ENCODE assay signal across 22 cellular contexts in the genomic region with DNA sequence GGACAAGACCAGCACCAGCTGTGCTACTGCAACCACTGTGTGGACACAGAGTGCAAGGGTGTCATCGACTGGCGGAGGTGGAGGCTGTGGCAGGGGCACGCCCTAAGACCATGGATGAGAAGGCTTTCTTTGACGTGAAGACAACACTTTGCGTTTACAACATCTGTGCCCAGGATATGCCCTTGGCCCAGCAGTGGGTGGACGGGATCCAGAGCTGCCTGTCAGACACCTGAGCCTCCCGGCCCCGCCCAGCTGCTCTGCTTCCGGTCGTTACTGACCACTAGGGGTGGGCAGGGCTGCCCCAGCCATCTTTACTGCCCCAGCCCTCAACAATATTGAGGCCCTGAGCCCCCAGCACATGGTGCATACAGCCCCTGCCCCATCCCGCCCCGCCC. TPM values are rescaled to one million over a fixed set of nuclear protein-coding genes. Genes with fewer than 3 reads are reported as not detected.
DNase-seq lines count a peak whose midpoint lies in the region; ATAC-seq, FAIRE-seq and TF ChIP-seq lines count a peak whose summit lies in the region.
"Had no signal": no experiment of that assay in that cellular context is flagged by ENCODE, and none has a peak within 500 bp of the region (broad histone marks: within the 10 kb centered on the region; RNA-seq: fewer than 3 reads in every experiment).

No MANE protein-coding gene starts in this region.

- DNase-seq in heart right ventricle (no peak), Right ventricle myocardium inferior (ENCODE audit: missing footprints) (no peak), endodermal cell (no peak), psoas muscle (peak; percentile 56 to 90), urothelium cell line (ENCODE audit: low spot score) (no peak), NCI-H524 (lab: John Stamatoyannopoulos, UW) (no peak)
- DNase-seq: CD8-positive, alpha-beta memory T cell; IMR-90; Kasumi-1; NCI-H1105; NCI-H1694 treated with DMSO at 0.1 percent for 48 hours; NCI-H226; NCI-H69; PC-3 had no signal

- peaks cover 18% of the 10 kb centered on the region for H3K4me1 Mint-ChIP-seq in endodermal cell
- H3K4me1 Mint-ChIP-seq: CD8-positive, alpha-beta memory T cell had no signal

- H3K27ac Mint-ChIP-seq in endodermal cell = no peak overlapping the region
- H3K27ac Mint-ChIP-seq: CD8-positive, alpha-beta memory T cell had no signal

- H3K36me3 ChIP-seq in heart right ventricle (no peaks in the 10 kb centered on the region), endodermal cell (ENCODE audit: control insufficient read depth, insufficient read depth, low read length) (no peaks in the 10 kb centered on the region), psoas muscle (ENCODE audit: insufficient read depth in 1 of 2, low read depth in 1 of 2) (no peaks in the 10 kb centered on the region)
- H3K36me3 ChIP-seq: BLaER1 treated with 17β-estradiol and CSF1 and Interleukin-3, amounts not matched to agents 10 nM and 100 nM had no signal

- H3K4me1 ChIP-seq in heart right ventricle (peaks cover 16 to 63% (median 48%) of the 10 kb centered on the region in 9 donors), endodermal cell (ENCODE audit: control insufficient read depth, insufficient read depth, low read length) (peaks cover 10% of the 10 kb centered on the region), psoas muscle (peaks cover 30% of the 10 kb centered on the region)
- H3K4me1 ChIP-seq: A549 had no signal

- H3K9ac ChIP-seq in endodermal cell (ENCODE audit: extremely low read depth, low read length, poor library complexity, severe bottlenecking) = no peak overlapping the region
- H3K9ac ChIP-seq: BLaER1 treated with 17β-estradiol and CSF1 and Interleukin-3, amounts not matched to agents 10 nM and 100 nM had no signal

- TF ChIP-seq CTCF in heart right ventricle (IDR thresholded peaks at IDR 0.05) (no peak), endodermal cell (conservative IDR thresholded peaks at IDR 0.05) (peak; percentile 38), psoas muscle (IDR thresholded peaks at IDR 0.05) (no peak)

- peak in 1 of 8 donors; percentile 25 for ATAC-seq in heart right ventricle
- ATAC-seq in Right ventricle myocardium inferior = no peak
- ATAC-seq in psoas muscle = peak; percentile 58 to 79 (median 75)
- no peak for ATAC-seq in HG02623 (IDR thresholded peaks at IDR 0.05; ENCODE audit: unreplicated experiment)
- ATAC-seq in GM21447 (IDR thresholded peaks at IDR 0.05; ENCODE audit: unreplicated experiment) = no peak

- H3K4me3 ChIP-seq in heart right ventricle = no peak overlapping the region
- no peak overlapping the region for H3K4me3 ChIP-seq in endodermal cell (ENCODE audit: low read length)
- H3K4me3 ChIP-seq in psoas muscle = no peak overlapping the region
- H3K4me3 ChIP-seq: A549; BLaER1 treated with 17β-estradiol and CSF1 and Interleukin-3, amounts not matched to agents 10 nM and 100 nM had no signal

- H3K9me3 ChIP-seq in heart right ventricle (no peaks in the 10 kb centered on the region), endodermal cell (ENCODE audit: control insufficient read depth, low read length) (no peaks in the 10 kb centered on the region), psoas muscle (no peaks in the 10 kb centered on the region)
- H3K9me3 ChIP-seq: A549; BLaER1 treated with 17β-estradiol and CSF1 and Interleukin-3, amounts not matched to agents 10 nM and 100 nM had no signal

- peaks cover 2% of the 10 kb centered on the region for H3K27me3 Mint-ChIP-seq in endodermal cell (ENCODE audit: insufficient read depth)

- intact Hi-C loops in heart right ventricle (cut with DNase I) = loop anchor here in 1 of 10 donors (5.0 kb wide), 1 partner anchor 88 kb away; no protein-coding TSS in a partner anchor
- intact Hi-C loops in Right ventricle myocardium inferior (cut with DNase I) = loop anchor here (5.0 kb wide), 1 partner anchor 88 kb away; no protein-coding TSS in a partner anchor
- intact Hi-C loops in psoas muscle (cut with DNase I) = no loop called here

- no peaks in the 10 kb centered on the region for H3K36me3 Mint-ChIP-seq in endodermal cell (ENCODE audit: low read depth)
- H3K36me3 Mint-ChIP-seq: CD8-positive, alpha-beta memory T cell had no signal

- H3K27ac ChIP-seq in heart right ventricle = peak overlapping the region; percentile 76 to 94 (median 87)
- no peak overlapping the region for H3K27ac ChIP-seq in endodermal cell (ENCODE audit: low read depth, low read length)
- H3K27ac ChIP-seq in psoas muscle = peak overlapping the region; percentile 59
- H3K27ac ChIP-seq: A549; BLaER1 treated with 17β-estradiol and CSF1 and Interleukin-3, amounts not matched to agents 10 nM and 100 nM had no signal

- H3K9me3 Mint-ChIP-seq in endodermal cell = no peaks in the 10 kb centered on the region
- H3K9me3 Mint-ChIP-seq: CD8-positive, alpha-beta memory T cell had no signal

- H3K4me3 Mint-ChIP-seq in endodermal cell = no peak overlapping the region
- H3K4me3 Mint-ChIP-seq: CD8-positive, alpha-beta memory T cell had no signal

- H3K27me3 ChIP-seq in heart right ventricle (no peaks in the 10 kb centered on the region), endodermal cell (ENCODE audit: control insufficient read depth, insufficient read depth, low read length, poor library complexity, severe bottlenecking) (no peaks in the 10 kb centered on the region), psoas muscle (ENCODE audit: insufficient read depth in 3 of 3, low read length in 2 of 3) (peaks cover 0 to 4% (median 0%) of the 10 kb centered on the region in 3 donors)

- peak; percentile 63 for FAIRE-seq in urothelium cell line (lab: Jason Lieb, UNC)
- FAIRE-seq: A549, H54 had no signal

- 59 to 64% methylated on average over 12 of the region's 12 CpGs for WGBS in heart right ventricle, 2 donors
- WGBS in endodermal cell (ENCODE audit: insufficient coverage in 1 of 2, insufficient read length in 1 of 2), 2 experiments = 82 to 87% methylated on average over 6 to 12 of the region's 12 CpGs
- 23 to 41% (median 37%) methylated on average over 12 of the region's 12 CpGs for WGBS in psoas muscle, 3 donors

RNA-seq across cellular contexts. Expression of a gene that starts 21.4 kb away (rescaled TPM):
- total RNA-seq in heart right ventricle (1,000 to 10,000 TPM in 1 of 10 donors, 100 to 1,000 TPM in 5, 10 to 100 TPM in 1, 1 to 10 TPM in 3; 1.1 to 4,616 (median 291) TPM), Right ventricle myocardium inferior (5.1 TPM), endodermal cell (10 to 100 TPM; 45.8 to 51.9 TPM), psoas muscle (under 1 TPM in 1 of 4 donors, not detected in 3; 0.39 TPM)
- polyA plus RNA-seq in heart right ventricle (over 10,000 TPM in 1 of 2 donors, 10 to 100 TPM in 1; 46.2 to 15,996 TPM), psoas muscle (1 to 10 TPM in 1 of 3 donors, under 1 TPM in 1, not detected in 1; 0.37 to 1.6 TPM)
- 110 TPM for polyA plus RNA-seq in endodermal cell (2013, experiment 1 of 2)
- 184 TPM for polyA plus RNA-seq in endodermal cell (2013, experiment 2 of 2)
- total RNA-seq: CD8-positive, alpha-beta memory T cell; G401; HT-29; IMR-90; PC-3; SK-MEL-5 had no signal
- polyA plus RNA-seq: CD8-positive, alpha-beta memory T cell; IMR-90 had no signal

RNA-seq across cellular contexts. Expression of a gene that starts 32.6 kb away (rescaled TPM):
- total RNA-seq in heart right ventricle = 1,000 to 10,000 TPM in 2 of 10 donors, 100 to 1,000 TPM in 5, 10 to 100 TPM in 2, 1 to 10 TPM in 1; 5.8 to 2,762 (median 663) TPM
- polyA plus RNA-seq in heart right ventricle = 1,000 to 10,000 TPM in 1 of 2 donors, 10 to 100 TPM in 1; 16.4 to 2,201 TPM
- 8.2 TPM for total RNA-seq in Right ventricle myocardium inferior
- not detected for total RNA-seq in endodermal cell
- polyA plus RNA-seq in endodermal cell (2013, experiment 1 of 2) = 1.6 TPM
- 3.4 TPM for polyA plus RNA-seq in endodermal cell (2013, experiment 2 of 2)
- total RNA-seq in psoas muscle = 1 to 10 TPM in 2 of 4 donors, under 1 TPM in 2; 0.28 to 2.1 (median 0.92) TPM
- polyA plus RNA-seq in psoas muscle = 1 to 10 TPM in 1 of 3 donors, under 1 TPM in 2; 0.08 to 3.6 (median 0.13) TPM
- total RNA-seq: CD8-positive, alpha-beta memory T cell; G401; HT-29; IMR-90; PC-3; SK-MEL-5 had no signal
- polyA plus RNA-seq: A549; CD8-positive, alpha-beta memory T cell; IMR-90 had no signal

RNA-seq across cellular contexts. Expression of a gene that starts 46.0 kb away (rescaled TPM):
- 10 to 100 TPM; 35.5 to 47.8 (median 39.0) TPM for total RNA-seq in heart right ventricle
- polyA plus RNA-seq in heart right ventricle = 10 to 100 TPM; 23.3 to 44.7 TPM
- total RNA-seq in Right ventricle myocardium inferior = 32.5 TPM
- 10 to 100 TPM; 36.2 to 36.7 TPM for total RNA-seq in endodermal cell
- 34.1 TPM for polyA plus RNA-seq in endodermal cell (2013, experiment 1 of 2)
- polyA plus RNA-seq in endodermal cell (2013, experiment 2 of 2) = 32.3 TPM
- 10 to 100 TPM; 29.7 to 35.8 (median 33.4) TPM for total RNA-seq in psoas muscle
- polyA plus RNA-seq in psoas muscle = 10 to 100 TPM; 24.4 to 79.7 (median 34.7) TPM

RNA-seq across cellular contexts. Expression of a gene that starts 54.3 kb away (rescaled TPM):
- total RNA-seq in heart right ventricle = 10 to 100 TPM; 27.3 to 95.3 (median 44.4) TPM
- 100 to 1,000 TPM in 1 of 2 donors, 10 to 100 TPM in 1; 53.0 to 102 TPM for polyA plus RNA-seq in heart right ventricle
- total RNA-seq in Right ventricle myocardium inferior = 70.4 TPM
- 10 to 100 TPM; 71.5 to 81.8 TPM for total RNA-seq in endodermal cell
- 66.4 TPM for polyA plus RNA-seq in endodermal cell (2013, experiment 1 of 2)
- polyA plus RNA-seq in endodermal cell (2013, experiment 2 of 2) = 62.0 TPM
- 10 to 100 TPM; 25.1 to 52.3 (median 35.7) TPM for total RNA-seq in psoas muscle
- 10 to 100 TPM; 33.5 to 48.6 (median 39.1) TPM for polyA plus RNA-seq in psoas muscle

Comparison
In these comparisons a context has a peak if more than half of its experiments do, and no peak if none do; other contexts are left out.
1. ATAC-seq: peak in psoas muscle (4 of 4); none in Right ventricle myocardium inferior (single experiment), HG02623 (single experiment) and GM21447 (single experiment).
2. DNase-seq: peak in psoas muscle (2 of 2); none in heart right ventricle (0 of 2), Right ventricle myocardium inferior (single experiment), endodermal cell (single experiment), urothelium cell line (single experiment) and NCI-H524 (0 of 2).